Comparison of ENCODE assay signal across 9 cellular contexts in genomic region chr9:88532320-88532719, GRCh38. TPM values are rescaled to one million over a fixed set of nuclear protein-coding genes. Genes with fewer than 3 reads are reported as not detected.
DNase-seq lines count a peak whose midpoint lies in the region; ATAC-seq and TF ChIP-seq lines count a peak whose summit lies in the region.
"Had no signal": no experiment of that assay in that cellular context is flagged by ENCODE, and none has a peak within 500 bp of the region (broad histone marks: within the 10 kb centered on the region; RNA-seq: fewer than 3 reads in every experiment).

No MANE protein-coding gene starts in this region.

- DNase-seq in G401 (ENCODE audit: low spot score) (peak; percentile 25), NB4 (ENCODE audit: low read depth) (peak; percentile 96), fibroblast of gingiva (ENCODE audit: low read depth) (peak; percentile 44), SHP77 treated with DMSO at 0.1 percent for 48 hours (lab: John Stamatoyannopoulos, UW) (no peak), NCI-H2227 (lab: John Stamatoyannopoulos, UW; ENCODE audit: unreplicated experiment) (no peak), dorsolateral prefrontal cortex (no peak)

- peak overlapping the region; percentile 7 for H3K27ac ChIP-seq in neutrophil
- H3K27ac ChIP-seq in dorsolateral prefrontal cortex: no peak overlapping the region
- H3K27ac ChIP-seq: prostate gland had no signal

- TF ChIP-seq CTCF in NB4 (IDR thresholded peaks at IDR 0.05; ENCODE audit: low read depth, low read length): no peak
- no peak for TF ChIP-seq CTCF in neutrophil (IDR thresholded peaks at IDR 0.05)
- TF ChIP-seq CTCF in dorsolateral prefrontal cortex (IDR thresholded peaks at IDR 0.05 in 54 of 56, conservative IDR thresholded peaks at IDR 0.05 in 2 of 56; ENCODE audit: low read depth in 1 of 56, partially characterized antibody in 56 of 56): no peak

- TF ChIP-seq POLR2A in NB4 (IDR thresholded peaks at IDR 0.05; ENCODE audit: extremely low read depth, insufficient read length): no peak

- in situ Hi-C loops in G401 (cut with HindIII; ENCODE audit: low sequenced_read_pairs): no loop called here

- H3K36me3 ChIP-seq in neutrophil: no peaks in the 10 kb centered on the region
- H3K36me3 ChIP-seq: prostate gland had no signal

- H3K4me1 ChIP-seq in neutrophil (ENCODE audit: control insufficient read depth in 1 of 2, insufficient read depth in 1 of 2, low read depth in 1 of 2, low read length in 1 of 2): peaks cover 32 to 38% of the 10 kb centered on the region in 2 experiments
- H3K4me1 ChIP-seq: prostate gland had no signal

- no peak for ATAC-seq in GM18519 (IDR thresholded peaks at IDR 0.05; ENCODE audit: low FRiP score, unreplicated experiment)

- peaks cover 50% of the 10 kb centered on the region for H3K27me3 ChIP-seq in neutrophil
- H3K27me3 ChIP-seq in dorsolateral prefrontal cortex: peaks cover 0 to 18% (median 4%) of the 10 kb centered on the region in 45 donors

- intact Hi-C loops in dorsolateral prefrontal cortex (cut with DNase I): no loop called here

- H3K4me3 ChIP-seq in NB4 (ENCODE audit: low read depth, low read length) (peak overlapping the region; percentile 62), neutrophil (ENCODE audit: low read depth in 1 of 2, low read length in 1 of 2) (peak overlapping the region; percentile 25 to 30), dorsolateral prefrontal cortex (no peak overlapping the region)
- H3K4me3 ChIP-seq: prostate gland had no signal

- no peaks in the 10 kb centered on the region for H3K9me3 ChIP-seq in neutrophil
- H3K9me3 ChIP-seq: prostate gland had no signal

RNA-seq across cellular contexts. Expression of gene NXNL2, which starts 2.7 kb away (rescaled TPM):
- 0.92 and 3.8 TPM in 2 replicates for total RNA-seq in G401 (2014; rRNA removed; shearing (Covaris generic))
- 1 to 10 TPM in 60 of 120 experiments, under 1 TPM in 47, not detected in 13; 0.39 to 2.8 (median 1.1) TPM for total RNA-seq in dorsolateral prefrontal cortex

Comparison
In these comparisons a context has a peak if more than half of its experiments do, and no peak if none do; other contexts are left out.
1. DNase-seq: peak in G401 (single experiment), NB4 (single experiment) and fibroblast of gingiva (single experiment); none in SHP77 treated with DMSO at 0.1 percent for 48 hours (single experiment), NCI-H2227 (single experiment) and dorsolateral prefrontal cortex (0 of 10).
2. H3K4me3 ChIP-seq: peak in NB4 (single experiment) and neutrophil (2 of 2); none in dorsolateral prefrontal cortex (0 of 59).